8 cellular contexts compared by ENCODE assay signal in the genomic region with DNA sequence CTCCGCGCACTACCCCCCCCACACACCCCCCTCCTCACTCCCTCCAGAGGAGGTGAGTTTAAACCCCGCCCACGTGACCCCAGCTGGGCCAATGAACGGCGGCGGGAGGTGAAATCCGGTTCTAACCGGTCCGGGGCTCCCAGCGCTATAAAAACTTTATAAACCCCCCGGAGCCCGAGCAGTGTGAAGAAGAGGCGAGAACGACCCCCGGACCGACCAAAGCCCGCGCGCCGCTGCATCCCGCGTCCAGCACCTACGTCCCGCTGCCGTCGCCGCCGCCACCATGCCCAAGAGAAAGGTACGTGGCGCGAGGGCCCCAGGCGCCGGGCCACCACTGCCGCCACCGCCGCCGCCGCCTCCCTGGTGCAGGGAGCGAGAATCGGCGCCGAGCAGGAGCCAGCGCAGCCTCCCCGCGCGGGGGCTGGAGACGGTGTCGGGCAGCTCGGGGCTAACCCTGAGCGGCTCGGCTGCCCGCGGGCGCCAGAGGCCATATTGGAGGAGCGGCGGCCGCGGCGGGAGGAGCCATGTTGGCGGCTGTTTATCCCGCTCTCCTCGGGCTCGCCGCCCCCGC. TPM values are rescaled to one million over a fixed set of nuclear protein-coding genes. Genes with fewer than 3 reads are reported as not detected.
DNase-seq lines count a peak whose midpoint lies in the region; ATAC-seq and TF ChIP-seq lines count a peak whose summit lies in the region.

A gene (plus strand): TSS at position 111 of the 571 bp plus-strand sequence. CDS start 173 bp downstream, at position 284.

- H3K4me3 ChIP-seq in astrocyte of the cerebellum (ENCODE audit: low read depth, low read length), result peak within 1 kb of the TSS; percentile 82
- H3K4me3 ChIP-seq in aorta (ENCODE audit: low read length in 2 of 2), result peak within 1 kb of the TSS; percentile 69 to 94

- intact Hi-C loops in aorta (cut with DNase I), result loop anchor here in 1 of 2 donors (5.0 kb wide), 1 partner anchor 40 kb away; a partner anchor contains a TSS

- in situ Hi-C loops in astrocyte of the cerebellum (cut with HindIII; ENCODE audit: low sequenced_read_pairs), result no loop called here

- no peaks in the 10 kb centered on the region for H3K27me3 ChIP-seq in aorta (ENCODE audit: control insufficient read depth in 1 of 2, insufficient read depth in 2 of 2, low read length in 1 of 2)

- DNase-seq in NCI-H1436 treated with DMSO at 0.1 percent for 48 hours (lab: John Stamatoyannopoulos, UW), result peak; percentile 68
- peak; percentile 81 for DNase-seq in T1000 (lab: John Stamatoyannopoulos, UW)
- DNase-seq in astrocyte of the cerebellum (ENCODE audit: low read depth), result peak; percentile 63
- peak; percentile 85 to 91 for DNase-seq in hippocampal formation (lab: John Stamatoyannopoulos, UW)
- DNase-seq in retina, result peak; percentile 92
- peak; percentile 95 for DNase-seq in aorta

- H3K9me3 ChIP-seq in aorta (ENCODE audit: control insufficient read depth, low read length), result no peaks in the 10 kb centered on the region

- peak; percentile 59 for ATAC-seq in GM18502 (IDR thresholded peaks at IDR 0.05; ENCODE audit: poor library complexity, unreplicated experiment)
- ATAC-seq in HG02840 (IDR thresholded peaks at IDR 0.05; ENCODE audit: low FRiP score, unreplicated experiment), result peak; percentile 47
- ATAC-seq in aorta (ENCODE audit: low FRiP score), result peak; percentile 90

- no peak for TF ChIP-seq CTCF in astrocyte of the cerebellum (IDR thresholded peaks at IDR 0.05; ENCODE audit: low read depth, low read length, missing control alignments)

- peaks cover 0 to under 1% of the 10 kb centered on the region in 2 donors for H3K36me3 ChIP-seq in aorta (ENCODE audit: control insufficient read depth in 1 of 2, insufficient read depth in 2 of 2, low read length in 1 of 2)

- H3K4me1 ChIP-seq in aorta (ENCODE audit: control insufficient read depth in 1 of 2, insufficient read depth in 2 of 2, low read length in 2 of 2), result no peaks in the 10 kb centered on the region

- H3K27ac ChIP-seq in aorta (ENCODE audit: low read depth in 1 of 2, low read length in 2 of 2), result peak within 1 kb of the TSS; percentile 77 to 94

- WGBS in aorta, 2 donors, result 0% methylated on average over 47 to 66 of the region's 66 CpGs

RNA-seq across cellular contexts. Expression of the gene that starts here (rescaled TPM):
- total RNA-seq in aorta, result 100 to 1,000 TPM; 153 to 171 TPM
- polyA plus RNA-seq in aorta, result 100 to 1,000 TPM; 385 to 535 TPM

Comparison
In these comparisons a context has a peak if more than half of its experiments do, and no peak if none do; other contexts are left out.
1. Peak in every context shown above with its lines: DNase-seq, ATAC-seq, H3K4me3 ChIP-seq and H3K27ac ChIP-seq.